In genomic region chr6:154412106-154412820, GRCh38 we compare ENCODE assay signal across 18 cellular contexts. TPM values are rescaled to one million over a fixed set of nuclear protein-coding genes. Genes with fewer than 3 reads are reported as not detected.
DNase-seq lines count a peak whose midpoint lies in the region; ATAC-seq and TF ChIP-seq lines count a peak whose summit lies in the region.
"Had no signal": no experiment of that assay in that cellular context is flagged by ENCODE, and none has a peak within 500 bp of the region (broad histone marks: within the 10 kb centered on the region; RNA-seq: fewer than 3 reads in every experiment).

No MANE protein-coding gene starts in this region.

- no peak for TF ChIP-seq EP300 in stomach (IDR thresholded peaks at IDR 0.05)

- intact Hi-C loops in stomach (cut with DNase I; ENCODE audit: low total_unique reads) (no loop called here), right lobe of liver (cut with DNase I) (no loop called here)

- H3K4me3 ChIP-seq in HEK293 (ENCODE audit: low read depth, low read length) (no peak overlapping the region), stomach (no peak overlapping the region), right lobe of liver (no peak overlapping the region)

- TF ChIP-seq POLR2A in stomach (IDR thresholded peaks at IDR 0.05) (no peak), right lobe of liver (IDR thresholded peaks at IDR 0.05) (no peak)

- DNase-seq in astrocyte of the hippocampus (ENCODE audit: low read depth, low spot score): peak; percentile 38
- peak; percentile 55 for DNase-seq in kidney tubule cell (ENCODE audit: low spot score)
- no peak for DNase-seq in stomach
- DNase-seq in NCI-H526 treated with DMSO at 0.1 percent for 48 hours (lab: John Stamatoyannopoulos, UW): no peak
- DNase-seq in right lobe of liver: no peak
- DNase-seq in DMS53 treated with DMSO at 0.1 percent for 48 hours (lab: John Stamatoyannopoulos, UW; ENCODE audit: unreplicated experiment): no peak
- DNase-seq: activated CD8-positive, alpha-beta T cell treated with anti-CD3 and anti-CD28 coated beads for 36 hours; H9; NCI-H1930; SHP77; stimulated activated CD4-positive, alpha-beta T cell treated with anti-CD3 and anti-CD28 coated beads, Interleukin-1b, Interleukin-23, amount 100 ng/mL, for 48 hours had no signal

- peaks cover 6 to 30% of the 10 kb centered on the region in 2 experiments; a peak in 2 of 3 replicates for H3K36me3 ChIP-seq in HEK293 (ENCODE audit: control insufficient read depth in 2 of 2, insufficient read depth in 1 of 2, low read length in 2 of 2)
- peaks cover 9 to 43% (median 31%) of the 10 kb centered on the region in 4 donors for H3K36me3 ChIP-seq in stomach
- H3K36me3 ChIP-seq in right lobe of liver: peaks cover 0 to 65% (median 33%) of the 10 kb centered on the region in 4 donors
- H3K36me3 ChIP-seq: neutrophil had no signal

- peaks cover 11% of the 10 kb centered on the region for H3K4me1 ChIP-seq in HEK293 (ENCODE audit: control insufficient read depth, insufficient read depth, low read length)
- H3K4me1 ChIP-seq in stomach: peaks cover 4 to 40% (median 21%) of the 10 kb centered on the region in 4 donors
- no peaks in the 10 kb centered on the region for H3K4me1 ChIP-seq in right lobe of liver

- ATAC-seq in GM18502 (IDR thresholded peaks at IDR 0.05; ENCODE audit: poor library complexity, unreplicated experiment) (no peak), right lobe of liver (no peak)
- ATAC-seq: activated CD8-positive, alpha-beta T cell treated with anti-CD3 and anti-CD28 coated beads for 36 hours; activated T-helper 17 cell treated with anti-CD3 and anti-CD28 coated beads, Interleukin-2, amount 50 U/mL, for 72 hours; sciatic nerve had no signal

- H3K27me3 ChIP-seq in stomach: no peaks in the 10 kb centered on the region
- H3K27me3 ChIP-seq in right lobe of liver: no peaks in the 10 kb centered on the region
- H3K27me3 ChIP-seq: neutrophil had no signal

- 27 to 43% (median 35%) methylated on average over 5 of the region's 5 CpGs for WGBS in stomach, 5 donors
- WGBS in right lobe of liver (ENCODE audit: insufficient coverage, low coverage, low lambda C conversion rate, missing lambda C conversion rate): 83% methylated on average over 5 of the region's 5 CpGs

- no peak overlapping the region for H3K27ac ChIP-seq in HEK293 (ENCODE audit: extremely low read depth, low read depth, low read length)
- H3K27ac ChIP-seq in stomach: peak overlapping the region in 4 of 5 donors; percentile 22 to 79 (median 76)
- H3K27ac ChIP-seq in right lobe of liver: no peak overlapping the region
- H3K27ac ChIP-seq: neutrophil, VCaP had no signal

- no peaks in the 10 kb centered on the region for H3K9me3 ChIP-seq in HEK293 (ENCODE audit: control insufficient read depth, insufficient read depth, low read depth, low read length)
- no peaks in the 10 kb centered on the region for H3K9me3 ChIP-seq in stomach
- H3K9me3 ChIP-seq in right lobe of liver: no peaks in the 10 kb centered on the region
- H3K9me3 ChIP-seq: neutrophil had no signal

- POLR2A ChIA-PET in HEK293 (lab: Yijun Ruan, JAX): no interaction called here

- TF ChIP-seq CTCF in HEK293 (tag by site-specific recombination; IDR thresholded peaks at IDR 0.05) (no peak), stomach (IDR thresholded peaks at IDR 0.05) (no peak), right lobe of liver (IDR thresholded peaks at IDR 0.05) (no peak)

- CTCF ChIA-PET in HEK293 (lab: Yijun Ruan, JAX): interaction anchor here (0.6 to 1.1 kb wide), 2 partner anchors 203 to 263 kb away, joined by 3 to 5 read pairs; no protein-coding TSS in a partner anchor

TF ChIP-seq in HEK293, 187 proteins besides CTCF, POLR2A, EP300 and RAD21:
- TF ChIP-seq EGR2 (tag by site-specific recombination; IDR thresholded peaks at IDR 0.05; ENCODE audit: low read depth) (peak; percentile 40; the same call in 1 of the 2 replicates), ZFHX2 (tag by site-specific recombination; conservative IDR thresholded peaks at IDR 0.05) (peak; percentile 61), ZNF560 (tag by site-specific recombination; IDR thresholded peaks at IDR 0.05; ENCODE audit: borderline replicate concordance) (no peak), KLF16 (tag by site-specific recombination; IDR thresholded peaks at IDR 0.05) (no peak), ZNF677 (tag by site-specific recombination; IDR thresholded peaks at IDR 0.05) (peak; percentile 64; the same call in 1 of the 2 replicates), OVOL3 (tag by site-specific recombination; IDR thresholded peaks at IDR 0.05) (no peak)

RNA-seq across cellular contexts. Expression of gene IPCEF1, which starts 55.7 kb away (rescaled TPM):
- total RNA-seq in stomach (10 to 100 TPM in 2 of 5 donors, under 1 TPM in 1, not detected in 2; under 0.01 to 47.1 (median 10.1) TPM), right lobe of liver (1 to 10 TPM in 5 of 6 experiments, under 1 TPM in 1; 0.90 to 3.0 (median 1.4) TPM)
- polyA plus RNA-seq in stomach: 1 to 10 TPM in 1 of 3 donors, under 1 TPM in 2; 0.44 to 1.8 (median 0.98) TPM
- total RNA-seq: NCI-H460 had no signal

Comparison
In these comparisons a context has a peak if more than half of its experiments do, and no peak if none do; other contexts are left out.
1. H3K27ac ChIP-seq: peak in stomach (4 of 5); none in HEK293 (single experiment) and right lobe of liver (0 of 3).
2. DNase-seq: peak in astrocyte of the hippocampus (single experiment) and kidney tubule cell (single experiment); none in stomach (single experiment), NCI-H526 treated with DMSO at 0.1 percent for 48 hours (single experiment), right lobe of liver (0 of 3) and DMS53 treated with DMSO at 0.1 percent for 48 hours (single experiment).